ENCODE assay signal across 9 cellular contexts in the genomic region with DNA sequence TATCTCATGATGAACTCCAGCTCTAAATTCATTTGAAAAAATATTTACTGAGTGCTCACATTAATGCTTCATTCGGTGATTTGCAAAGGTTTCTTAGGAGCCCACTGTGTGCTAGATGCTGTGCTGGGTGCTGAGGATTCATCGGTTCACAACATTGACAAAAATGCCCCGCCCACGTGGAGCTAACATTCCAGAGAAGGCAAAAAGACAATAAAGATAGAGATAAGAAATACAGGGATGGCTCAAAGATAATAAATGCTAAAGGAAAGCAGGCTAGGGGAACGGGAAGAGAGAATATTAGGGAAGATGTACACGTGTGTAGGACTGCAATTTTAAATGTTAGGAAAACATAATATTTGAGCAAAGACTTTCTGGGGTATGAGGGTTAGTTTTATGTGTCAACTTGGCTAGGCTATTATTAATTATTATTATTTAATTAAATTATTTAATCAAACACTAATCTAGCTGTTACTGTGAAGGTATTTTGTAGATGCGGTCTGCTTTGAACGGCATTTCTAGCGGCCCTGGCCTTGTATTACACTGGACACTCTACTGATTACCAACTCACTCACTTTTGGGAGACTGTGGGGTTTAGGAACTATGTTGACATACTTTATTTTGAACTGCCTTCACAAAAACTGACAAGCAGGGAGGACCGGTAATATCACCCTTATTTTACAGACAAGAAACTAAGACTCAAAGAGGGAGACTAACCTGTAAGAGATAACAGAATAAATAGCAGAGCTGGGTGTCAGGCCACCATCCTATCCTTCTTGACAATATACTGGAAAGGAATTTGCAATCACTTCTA.
DNase-seq lines count a peak whose midpoint lies in the region; ATAC-seq lines count a peak whose summit lies in the region.
"Had no signal": no experiment of that assay in that cellular context is flagged by ENCODE, and none has a peak within 500 bp of the region (broad histone marks: within the 10 kb centered on the region; RNA-seq: fewer than 3 reads in every experiment).

No MANE protein-coding gene starts in this region.

- H3K4me3 ChIP-seq in iPS-18a (ENCODE audit: low read length) (peak overlapping the region; percentile 74), stomach smooth muscle (ENCODE audit: low read length in 2 of 2) (peak overlapping the region; percentile 79 to 90)

- peak overlapping the region; percentile 90 for H3K4me3 Mint-ChIP-seq in T-helper 1 cell treated with Interleukin-12 subunit alpha and Interleukin-12 subunit beta and Interleukin-4 antibody, amounts not matched to agents 30 μg/mL and 1 μg/mL, for 36 hours
- H3K4me3 Mint-ChIP-seq in activated T-helper 1 cell treated with anti-CD3 and anti-CD28 coated beads, Interleukin-12 subunit alpha, Interleukin-12 subunit beta, Interleukin-2, Interleukin-4 antibody, amounts not matched to agents 30 ng/mL and 10 ng/mL and 1 ng/mL, durations not matched to agents 14 hours and 24 hours and 36 hours = peak overlapping the region; percentile 91

- no peaks in the 10 kb centered on the region for H3K27me3 ChIP-seq in iPS-18a (ENCODE audit: control insufficient read depth, insufficient read depth, low read length)
- H3K27me3 ChIP-seq in stomach smooth muscle (ENCODE audit: control insufficient read depth in 1 of 2, insufficient read depth in 2 of 2, low read length in 2 of 2) = no peaks in the 10 kb centered on the region

- ATAC-seq in HG02885 (IDR thresholded peaks at IDR 0.05; ENCODE audit: poor library complexity, unreplicated experiment) = no peak

- H3K9me3 ChIP-seq in iPS-18a (ENCODE audit: control insufficient read depth, low read depth, low read length) (no peaks in the 10 kb centered on the region), stomach smooth muscle (ENCODE audit: control insufficient read depth in 2 of 2, low read length in 2 of 2) (no peaks in the 10 kb centered on the region)

- intact Hi-C loops in activated T-helper 1 cell treated with anti-CD3 and anti-CD28 coated beads, Interleukin-12 subunit alpha, Interleukin-12 subunit beta, Interleukin-2, Interleukin-4 antibody, amounts not matched to agents 30 ng/mL and 10 ng/mL and 1 ng/mL, durations not matched to agents 14 hours and 24 hours and 36 hours (cut with micrococcal nuclease) = loop anchor here (2.0 to 10.0 kb wide), 5 partner anchors 271 to 1091 kb away; a partner anchor contains a TSS

- H3K27me3 Mint-ChIP-seq in T-helper 1 cell treated with Interleukin-12 subunit alpha and Interleukin-12 subunit beta and Interleukin-4 antibody, amounts not matched to agents 30 μg/mL and 1 μg/mL, for 36 hours (ENCODE audit: low read depth) = no peaks in the 10 kb centered on the region
- no peaks in the 10 kb centered on the region for H3K27me3 Mint-ChIP-seq in activated T-helper 1 cell treated with anti-CD3 and anti-CD28 coated beads, Interleukin-12 subunit alpha, Interleukin-12 subunit beta, Interleukin-2, Interleukin-4 antibody, amounts not matched to agents 30 ng/mL and 10 ng/mL and 1 ng/mL, durations not matched to agents 14 hours and 24 hours and 36 hours (ENCODE audit: insufficient read depth)

- H3K9ac ChIP-seq in iPS-18a (ENCODE audit: low read length) = peak overlapping the region; percentile 60
- peak overlapping the region; percentile 94 to 98 for H3K9ac ChIP-seq in stomach smooth muscle (ENCODE audit: low read length in 2 of 2)

- no peaks in the 10 kb centered on the region for H3K9me3 Mint-ChIP-seq in T-helper 1 cell treated with Interleukin-12 subunit alpha and Interleukin-12 subunit beta and Interleukin-4 antibody, amounts not matched to agents 30 μg/mL and 1 μg/mL, for 36 hours
- no peaks in the 10 kb centered on the region for H3K9me3 Mint-ChIP-seq in activated T-helper 1 cell treated with anti-CD3 and anti-CD28 coated beads, Interleukin-12 subunit alpha, Interleukin-12 subunit beta, Interleukin-2, Interleukin-4 antibody, amounts not matched to agents 30 ng/mL and 10 ng/mL and 1 ng/mL, durations not matched to agents 14 hours and 24 hours and 36 hours

- H3K4me1 Mint-ChIP-seq in T-helper 1 cell treated with Interleukin-12 subunit alpha and Interleukin-12 subunit beta and Interleukin-4 antibody, amounts not matched to agents 30 μg/mL and 1 μg/mL, for 36 hours (ENCODE audit: low read depth) = peaks cover 44% of the 10 kb centered on the region
- H3K4me1 Mint-ChIP-seq in activated T-helper 1 cell treated with anti-CD3 and anti-CD28 coated beads, Interleukin-12 subunit alpha, Interleukin-12 subunit beta, Interleukin-2, Interleukin-4 antibody, amounts not matched to agents 30 ng/mL and 10 ng/mL and 1 ng/mL, durations not matched to agents 14 hours and 24 hours and 36 hours (ENCODE audit: low read depth) = peaks cover 52% of the 10 kb centered on the region

- no peak for DNase-seq in T-helper 1 cell
- no peak for DNase-seq in activated T-helper 1 cell treated with anti-CD3 and anti-CD28 coated beads, Interleukin-12 subunit alpha, Interleukin-12 subunit beta, Interleukin-2, Interleukin-4 antibody, amounts not matched to agents 30 ng/mL and 10 ng/mL and 1 ng/mL, durations not matched to agents 14 hours and 24 hours and 36 hours (ENCODE audit: low spot score)
- no peak for DNase-seq in C1 segment of cervical spinal cord (lab: John Stamatoyannopoulos, UW)
- no peak for DNase-seq in stimulated activated CD4-positive, alpha-beta T cell treated with anti-CD3 and anti-CD28 coated beads, Interleukin-4, amount 100 ng/mL, for 1 hour
- DNase-seq: NCI-H510A had no signal

- no peaks in the 10 kb centered on the region for H3K36me3 ChIP-seq in iPS-18a (ENCODE audit: control insufficient read depth, low read depth, low read length)
- H3K36me3 ChIP-seq in stomach smooth muscle (ENCODE audit: control insufficient read depth in 2 of 2, insufficient read depth in 2 of 2, low read length in 2 of 2) = no peaks in the 10 kb centered on the region

- H3K27ac ChIP-seq in iPS-18a (ENCODE audit: low read length) (no peak overlapping the region), stomach smooth muscle (ENCODE audit: low read length) (peak overlapping the region; percentile 96)

- peaks cover 3% of the 10 kb centered on the region for H3K36me3 Mint-ChIP-seq in T-helper 1 cell treated with Interleukin-12 subunit alpha and Interleukin-12 subunit beta and Interleukin-4 antibody, amounts not matched to agents 30 μg/mL and 1 μg/mL, for 36 hours (ENCODE audit: low read depth)
- H3K36me3 Mint-ChIP-seq in activated T-helper 1 cell treated with anti-CD3 and anti-CD28 coated beads, Interleukin-12 subunit alpha, Interleukin-12 subunit beta, Interleukin-2, Interleukin-4 antibody, amounts not matched to agents 30 ng/mL and 10 ng/mL and 1 ng/mL, durations not matched to agents 14 hours and 24 hours and 36 hours (ENCODE audit: low read depth) = no peaks in the 10 kb centered on the region

- H3K27ac Mint-ChIP-seq in T-helper 1 cell treated with Interleukin-12 subunit alpha and Interleukin-12 subunit beta and Interleukin-4 antibody, amounts not matched to agents 30 μg/mL and 1 μg/mL, for 36 hours = peak overlapping the region; percentile 96
- peak overlapping the region; percentile 94 for H3K27ac Mint-ChIP-seq in activated T-helper 1 cell treated with anti-CD3 and anti-CD28 coated beads, Interleukin-12 subunit alpha, Interleukin-12 subunit beta, Interleukin-2, Interleukin-4 antibody, amounts not matched to agents 30 ng/mL and 10 ng/mL and 1 ng/mL, durations not matched to agents 14 hours and 24 hours and 36 hours

- H3K4me1 ChIP-seq in iPS-18a (ENCODE audit: control insufficient read depth, low read depth, low read length) = peaks cover 6% of the 10 kb centered on the region
- H3K4me1 ChIP-seq in stomach smooth muscle (ENCODE audit: control insufficient read depth, insufficient read depth, low read length) = peaks cover 8% of the 10 kb centered on the region
